Comparison of ENCODE assay signal across 30 cellular contexts in the genomic region with DNA sequence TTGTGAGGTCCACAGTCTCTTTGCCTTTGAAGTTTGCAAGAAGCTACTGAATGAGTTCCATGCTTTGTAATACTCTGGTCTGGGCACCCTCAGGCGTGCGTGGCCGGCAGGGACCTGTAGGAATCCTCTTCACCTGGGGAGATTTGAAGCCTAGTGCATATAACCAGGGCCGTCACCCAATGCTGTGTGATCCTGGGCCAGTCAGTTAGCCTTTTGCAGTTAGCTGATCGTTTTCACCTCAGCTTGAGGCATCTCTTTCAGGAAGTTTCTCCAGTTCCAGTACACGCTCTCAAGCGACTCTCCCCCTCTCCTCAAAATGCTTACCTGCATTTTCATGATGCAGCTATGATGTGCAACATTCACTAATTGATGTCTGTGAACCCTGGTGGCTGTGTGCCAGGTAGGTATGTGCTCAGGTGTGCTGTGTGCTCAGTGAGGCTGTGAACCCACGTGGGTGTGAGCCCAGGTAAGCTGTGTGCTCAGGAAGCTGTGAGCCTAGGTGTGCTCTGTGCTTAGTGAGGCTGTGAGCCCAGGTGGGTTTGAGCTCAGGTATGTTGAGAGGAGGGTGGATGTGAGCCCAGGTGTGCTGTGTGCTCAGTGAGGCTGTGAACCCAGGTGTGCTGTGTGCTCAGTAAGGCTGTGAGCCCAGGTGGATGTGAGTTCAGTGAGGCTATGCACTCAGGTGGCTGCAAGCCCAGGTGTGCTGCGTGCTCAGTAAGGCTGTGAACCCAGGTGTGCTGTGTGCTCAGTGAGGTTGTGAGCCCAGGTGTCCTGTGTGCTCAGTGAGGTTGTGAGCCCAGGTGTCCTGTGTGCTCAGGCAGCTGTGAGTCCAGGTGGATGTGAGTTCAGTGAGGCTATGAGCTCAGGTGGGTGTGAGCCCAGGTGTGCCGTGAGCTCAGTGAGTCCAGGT.
DNase-seq lines count a peak whose midpoint lies in the region; ATAC-seq and TF ChIP-seq lines count a peak whose summit lies in the region.
"Had no signal": no experiment of that assay in that cellular context is flagged by ENCODE, and none has a peak within 500 bp of the region (broad histone marks: within the 10 kb centered on the region; RNA-seq: fewer than 3 reads in every experiment).

No MANE protein-coding gene starts in this region.

- no peak overlapping the region for H3K27ac ChIP-seq in right atrium auricular region
- no peak overlapping the region for H3K27ac ChIP-seq in CD4-positive, alpha-beta memory T cell (ENCODE audit: low read depth, low read length)
- H3K27ac ChIP-seq: A549, brain microvascular endothelial cell, Peyer's patch, upper lobe of left lung, VCaP had no signal

- POLR2A ChIA-PET in CD4-positive, alpha-beta memory T cell (lab: Charles Lee; ENCODE audit: partially characterized antibody): no interaction called here

- H3K4me1 Mint-ChIP-seq in CD4-positive, alpha-beta memory T cell: no peaks in the 10 kb centered on the region
- H3K4me1 Mint-ChIP-seq: activated CD4-positive, alpha-beta T cell treated with anti-CD3 and anti-CD28 coated beads for 36 hours; CD8-positive, alpha-beta memory T cell had no signal

- ATAC-seq in left ventricle myocardium superior: no peak
- ATAC-seq in GM21390 (IDR thresholded peaks at IDR 0.05; ENCODE audit: unreplicated experiment): no peak
- ATAC-seq: activated CD4-positive, alpha-beta T cell treated with anti-CD3 and anti-CD28 coated beads for 36 hours; activated CD8-positive, alpha-beta T cell treated with anti-CD3 and anti-CD28 coated beads, Interleukin-2, amount 10 ng/mL, durations not matched to agents 7 days and 5 days; sciatic nerve had no signal

- CTCF ChIA-PET in CD4-positive, alpha-beta memory T cell (lab: Charles Lee; ENCODE audit: partially characterized antibody): no interaction called here

- H3K27me3 Mint-ChIP-seq in CD4-positive, alpha-beta memory T cell: peaks cover 6% of the 10 kb centered on the region in 2 donors

- no peak overlapping the region for H3K27ac Mint-ChIP-seq in CD4-positive, alpha-beta memory T cell
- H3K27ac Mint-ChIP-seq: activated CD4-positive, alpha-beta T cell treated with anti-CD3 and anti-CD28 coated beads for 36 hours; activated CD8-positive, alpha-beta T cell treated with anti-CD3 and anti-CD28 coated beads, Interleukin-2, amount 10 ng/mL, durations not matched to agents 7 days and 5 days; activated T-helper 2 cell treated with anti-CD3 and anti-CD28 coated beads, Interferon-gamma antibody, Interleukin-2, Interleukin-4, amounts not matched to agents 10 μg/mL and 5 μg/mL and 100 μg/mL, durations not matched to agents 14 hours and 24 hours and 36 hours; CD8-positive, alpha-beta memory T cell; HFFc6; IgD-negative memory B cell; progenitor cell of endocrine pancreas; T-helper 2 cell treated with Interferon-gamma antibody and Interleukin-4, amounts not matched to agents 5 μg/mL and 100 μg/mL, for 36 hours had no signal

- H3K27me3 ChIP-seq in right atrium auricular region: no peaks in the 10 kb centered on the region
- H3K27me3 ChIP-seq in CD4-positive, alpha-beta memory T cell (ENCODE audit: insufficient read depth, low read length): no peaks in the 10 kb centered on the region
- H3K27me3 ChIP-seq: brain microvascular endothelial cell, Peyer's patch, upper lobe of left lung had no signal

- H3K36me3 Mint-ChIP-seq in CD4-positive, alpha-beta memory T cell: no peaks in the 10 kb centered on the region
- H3K36me3 Mint-ChIP-seq: CD8-positive, alpha-beta memory T cell; IgD-negative memory B cell had no signal

- peaks cover 0 to 7% of the 10 kb centered on the region in 2 donors for H3K4me1 ChIP-seq in right atrium auricular region
- no peaks in the 10 kb centered on the region for H3K4me1 ChIP-seq in CD4-positive, alpha-beta memory T cell (ENCODE audit: insufficient read depth, low read length)
- H3K4me1 ChIP-seq: A549, Peyer's patch had no signal

- DNase-seq in right atrium auricular region (ENCODE audit: low spot score) (peak; percentile 36), left ventricle myocardium superior (no peak), NCI-H1105 treated with DMSO at 0.1 percent for 48 hours (lab: John Stamatoyannopoulos, UW) (peak; percentile 32), islet precursor cell (peak; percentile 36), NCI-H2029 (lab: John Stamatoyannopoulos, UW) (no peak), anterior cingulate cortex (lab: John Stamatoyannopoulos, UW) (no peak)
- DNase-seq in CD4-positive, alpha-beta memory T cell: no peak
- DNase-seq: activated CD4-positive, alpha-beta T cell treated with anti-CD3 and anti-CD28 coated beads for 36 hours; activated CD8-positive, alpha-beta T cell treated with anti-CD3 and anti-CD28 coated beads, Interleukin-2, amount 10 ng/mL, durations not matched to agents 7 days and 5 days; activated naive CD4-positive, alpha-beta T cell treated with anti-CD3 and anti-CD28 coated beads, Interleukin-2, amount 50 U/mL, for 16 hours; activated T-cell treated with anti-CD3 and anti-CD28 coated beads for 4 hours; brain microvascular endothelial cell; CD8-positive, alpha-beta memory T cell; HFFc6; mesenchymal stem cell; NCI-H1092; NCI-H2029 treated with DMSO at 0.1 percent for 48 hours; Peyer's patch; SHP77 treated with DMSO at 0.1 percent for 48 hours; stimulated activated CD4-positive, alpha-beta T cell treated with anti-CD3 and anti-CD28 coated beads, Interleukin-12 subunit alpha, Interleukin-12 subunit beta, amount 100 ng/mL, for 4 hours; stimulated activated CD4-positive, alpha-beta T cell treated with anti-CD3 and anti-CD28 coated beads, Interleukin-2, amount 100 ng/mL, for 48 hours; upper lobe of left lung had no signal

- TF ChIP-seq CTCF in right atrium auricular region (IDR thresholded peaks at IDR 0.05): no peak

- H3K4me3 ChIP-seq in right atrium auricular region: no peak overlapping the region
- no peak overlapping the region for H3K4me3 ChIP-seq in CD4-positive, alpha-beta memory T cell (ENCODE audit: low read length in 2 of 2)
- H3K4me3 ChIP-seq: A549, Peyer's patch, upper lobe of left lung had no signal

- intact Hi-C loops in left ventricle myocardium superior (cut with micrococcal nuclease): no loop called here
- intact Hi-C loops in CD4-positive, alpha-beta memory T cell (cut with micrococcal nuclease): no loop called here

- H3K9me3 ChIP-seq in right atrium auricular region: no peaks in the 10 kb centered on the region
- H3K9me3 ChIP-seq in CD4-positive, alpha-beta memory T cell (ENCODE audit: control insufficient read depth in 1 of 2, low read length in 2 of 2): no peaks in the 10 kb centered on the region
- H3K9me3 ChIP-seq: A549, Peyer's patch, upper lobe of left lung had no signal

- H3K9me3 Mint-ChIP-seq in CD4-positive, alpha-beta memory T cell: peaks cover 0 to 2% (median 0%) of the 10 kb centered on the region in 8 donors
- H3K9me3 Mint-ChIP-seq: activated T-helper 2 cell treated with anti-CD3 and anti-CD28 coated beads, Interferon-gamma antibody, Interleukin-2, Interleukin-4, amounts not matched to agents 10 μg/mL and 5 μg/mL and 100 μg/mL, durations not matched to agents 14 hours and 24 hours and 36 hours; T-helper 2 cell treated with Interferon-gamma antibody and Interleukin-4, amounts not matched to agents 5 μg/mL and 100 μg/mL, for 36 hours had no signal

- H3K36me3 ChIP-seq in right atrium auricular region: no peaks in the 10 kb centered on the region
- no peaks in the 10 kb centered on the region for H3K36me3 ChIP-seq in CD4-positive, alpha-beta memory T cell (ENCODE audit: insufficient read depth, low read length)
- H3K36me3 ChIP-seq: brain microvascular endothelial cell, Peyer's patch, upper lobe of left lung had no signal

- H3K4me3 Mint-ChIP-seq in CD4-positive, alpha-beta memory T cell: no peak overlapping the region
- H3K4me3 Mint-ChIP-seq: activated CD4-positive, alpha-beta T cell treated with anti-CD3 and anti-CD28 coated beads for 36 hours; activated CD8-positive, alpha-beta T cell treated with anti-CD3 and anti-CD28 coated beads, Interleukin-2, amount 10 ng/mL, durations not matched to agents 7 days and 5 days; CD8-positive, alpha-beta memory T cell; HFFc6; IgD-negative memory B cell; T-helper 2 cell treated with Interferon-gamma antibody and Interleukin-4, amounts not matched to agents 5 μg/mL and 100 μg/mL, for 36 hours had no signal

Comparison
In these comparisons a context has a peak if more than half of its experiments do, and no peak if none do; other contexts are left out.
1. DNase-seq: peak in right atrium auricular region (single experiment), NCI-H1105 treated with DMSO at 0.1 percent for 48 hours (single experiment) and islet precursor cell (single experiment); none in left ventricle myocardium superior (single experiment), NCI-H2029 (single experiment), CD4-positive, alpha-beta memory T cell (0 of 5) and anterior cingulate cortex (0 of 58).